26 cellular contexts compared by ENCODE assay signal in the genomic region with DNA sequence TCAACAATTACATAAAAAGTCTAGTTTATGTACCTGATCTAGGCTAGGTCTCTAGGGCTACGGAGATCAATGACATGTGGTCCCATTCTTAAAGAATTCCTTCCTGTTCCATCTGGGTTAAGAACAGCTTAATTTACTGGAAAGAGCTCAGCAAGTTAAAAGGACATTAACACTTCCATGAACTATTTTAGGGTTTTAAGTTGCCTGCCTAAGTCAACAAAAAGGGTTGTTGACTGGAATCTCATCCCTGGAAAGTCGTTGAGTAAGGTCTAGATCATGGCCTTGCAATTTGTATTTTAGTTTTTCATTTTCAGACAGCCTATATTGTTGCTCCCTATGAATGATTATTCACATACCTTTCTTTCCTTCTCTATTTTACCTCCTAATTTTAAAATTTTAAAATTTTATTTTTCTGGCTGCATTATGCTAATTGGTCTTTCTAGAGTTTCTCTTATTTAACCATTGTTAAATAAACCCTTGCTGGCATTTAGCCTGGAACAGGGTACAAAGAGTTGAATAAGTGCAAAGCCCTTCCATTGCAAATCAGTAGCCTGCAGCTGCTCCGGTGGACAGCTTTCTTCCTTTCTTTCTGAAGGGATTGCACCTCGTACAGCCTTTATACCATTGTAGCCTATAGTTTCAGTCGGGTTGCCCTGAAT.
DNase-seq lines count a peak whose midpoint lies in the region; ATAC-seq, FAIRE-seq and TF ChIP-seq lines count a peak whose summit lies in the region.
"Had no signal": no experiment of that assay in that cellular context is flagged by ENCODE, and none has a peak within 500 bp of the region (broad histone marks: within the 10 kb centered on the region; RNA-seq: fewer than 3 reads in every experiment).

No MANE protein-coding gene starts in this region.

- H3K36me3 ChIP-seq in HUES64 (ENCODE audit: insufficient read depth, low read length) (peaks cover 28% of the 10 kb centered on the region), right lobe of liver (no peaks in the 10 kb centered on the region)
- H3K36me3 ChIP-seq: gastrocnemius medialis, ovary, sigmoid colon had no signal

- peak; percentile 13 for FAIRE-seq in A549 (lab: Jason Lieb, UNC)

- H3K4me1 Mint-ChIP-seq in brain = peaks cover 43% of the 10 kb centered on the region
- H3K4me1 Mint-ChIP-seq: activated B cell treated with CpG ODN at 0.5 μM for 24 hours; activated CD4-positive, alpha-beta memory T cell treated with anti-CD3 and anti-CD28 coated beads, Interleukin-2, amount 10 ng/mL, durations not matched to agents 7 days and 5 days had no signal

- no peaks in the 10 kb centered on the region for H3K27me3 Mint-ChIP-seq in brain
- H3K27me3 Mint-ChIP-seq: activated B cell treated with CpG ODN at 0.5 μM for 24 hours; activated CD4-positive, alpha-beta memory T cell treated with anti-CD3 and anti-CD28 coated beads, Interleukin-2, amount 10 ng/mL, durations not matched to agents 7 days and 5 days; effector memory CD8-positive, alpha-beta T cell; memory B cell; naive thymus-derived CD4-positive, alpha-beta T cell had no signal

- H3K9me3 ChIP-seq in A549 (no peaks in the 10 kb centered on the region), HUES64 (ENCODE audit: insufficient read depth, low read depth, low read length) (peaks cover 5% of the 10 kb centered on the region), right lobe of liver (no peaks in the 10 kb centered on the region)
- H3K9me3 ChIP-seq: esophagus squamous epithelium, gastrocnemius medialis, ovary, sigmoid colon had no signal

- peaks cover 48% of the 10 kb centered on the region for H3K36me3 Mint-ChIP-seq in brain

- H3K27me3 ChIP-seq in HUES64 (ENCODE audit: insufficient read depth, low read length) = no peaks in the 10 kb centered on the region
- no peaks in the 10 kb centered on the region for H3K27me3 ChIP-seq in right lobe of liver
- H3K27me3 ChIP-seq: esophagus squamous epithelium, gastrocnemius medialis, ovary, sigmoid colon had no signal

- no peaks in the 10 kb centered on the region for H3K4me1 ChIP-seq in A549
- H3K4me1 ChIP-seq in HUES64 (ENCODE audit: insufficient read depth, low read length) = peaks cover 54% of the 10 kb centered on the region
- H3K4me1 ChIP-seq in right lobe of liver = peaks cover 0 to 33% (median 0%) of the 10 kb centered on the region in 4 donors
- H3K4me1 ChIP-seq: gastrocnemius medialis, sigmoid colon had no signal

- TF ChIP-seq EP300 in A549 (IDR thresholded peaks at IDR 0.05) = no peak

- POLR2A ChIA-PET in A549 (lab: Yijun Ruan, JAX) = no interaction called here

- TF ChIP-seq CTCF in A549 (IDR thresholded peaks at IDR 0.05) (no peak), brain (conservative IDR thresholded peaks at IDR 0.05) (no peak), right lobe of liver (IDR thresholded peaks at IDR 0.05) (no peak)

- H3K4me3 ChIP-seq in A549 (no peak overlapping the region), HUES64 (ENCODE audit: low read length) (no peak overlapping the region; the same call in 1 of the 2 replicates), right lobe of liver (no peak overlapping the region)
- H3K4me3 ChIP-seq: esophagus squamous epithelium, gastrocnemius medialis, ovary, sigmoid colon had no signal

- DNase-seq in A549 (ENCODE audit: low read depth in 1 of 2, low spot score in 1 of 2) = no peak
- DNase-seq in right lobe of liver = no peak
- DNase-seq in posterior cingulate gyrus = no peak
- DNase-seq: ACHN; activated B cell treated with CpG ODN at 0.5 μM for 24 hours; activated CD4-positive, alpha-beta memory T cell treated with anti-CD3 and anti-CD28 coated beads, Interleukin-2, amount 10 ng/mL, durations not matched to agents 7 days and 5 days; activated gamma-delta T cell; C1 segment of cervical spinal cord; effector memory CD8-positive, alpha-beta T cell; esophagus squamous epithelium; gastrocnemius medialis; KBM-7; MM.1S; naive thymus-derived CD4-positive, alpha-beta T cell; NCI-H1694 treated with DMSO at 0.1 percent for 48 hours; NCI-H510A; ovary; sigmoid colon; stimulated activated CD8-positive, alpha-beta memory T cell treated with anti-CD3 and anti-CD28 coated beads, Interleukin-4, amount 100 ng/mL, for 48 hours; trophoblast cell had no signal

- TF ChIP-seq RAD21 in A549 (conservative IDR thresholded peaks at IDR 0.05 in 1 of 2, IDR thresholded peaks at IDR 0.05 in 1 of 2) = no peak

- 95% methylated on average over 5 of the region's 5 CpGs for WGBS in A549 (ENCODE audit: missing lambda C conversion rate)
- WGBS in HUES64 = 73% methylated on average over 5 of the region's 5 CpGs
- WGBS in right lobe of liver (ENCODE audit: insufficient coverage, low coverage, low lambda C conversion rate, missing lambda C conversion rate) = 55% methylated on average over 5 of the region's 5 CpGs

- TF ChIP-seq POLR2A in A549 (IDR thresholded peaks at IDR 0.05; ENCODE audit: low read length) (no peak), right lobe of liver (IDR thresholded peaks at IDR 0.05) (no peak)

- ATAC-seq in A549 = no peak
- ATAC-seq in right lobe of liver = peak in 3 of 4 donors; percentile 31 to 87 (median 70)
- no peak for ATAC-seq in GM21786 (IDR thresholded peaks at IDR 0.05; ENCODE audit: unreplicated experiment)
- ATAC-seq in GM21737 (IDR thresholded peaks at IDR 0.05; ENCODE audit: unreplicated experiment) = no peak
- no peak for ATAC-seq in SK-N-SH treated with all-trans-retinoic acid at 6 μM for 48 hours
- ATAC-seq: effector memory CD8-positive, alpha-beta T cell; gastrocnemius medialis; naive thymus-derived CD4-positive, alpha-beta T cell had no signal

- CTCF ChIA-PET in A549 (lab: Yijun Ruan, JAX) = interaction anchor here (0.7 kb wide), 1 partner anchor 44 kb away, joined by 3 read pairs; no protein-coding TSS in a partner anchor

- no peak overlapping the region for H3K27ac ChIP-seq in A549
- H3K27ac ChIP-seq in HUES64 (ENCODE audit: low read depth, low read length) = peak overlapping the region; percentile 14; the same call in 1 of the 2 replicates
- peak overlapping the region in 1 of 3 donors; percentile 9 for H3K27ac ChIP-seq in right lobe of liver
- H3K27ac ChIP-seq: esophagus squamous epithelium, gastrocnemius medialis, ovary, sigmoid colon had no signal

- H3K9me3 Mint-ChIP-seq in brain = peaks cover 0 to 12% (median 9%) of the 10 kb centered on the region in 5 experiments
- H3K9me3 Mint-ChIP-seq: activated B cell treated with CpG ODN at 0.5 μM for 24 hours; activated CD4-positive, alpha-beta memory T cell treated with anti-CD3 and anti-CD28 coated beads, Interleukin-2, amount 10 ng/mL, durations not matched to agents 7 days and 5 days; effector memory CD8-positive, alpha-beta T cell; memory B cell had no signal

- peak overlapping the region in 2 of 5 experiments; percentile 50 to 58 for H3K4me3 Mint-ChIP-seq in brain
- H3K4me3 Mint-ChIP-seq: activated B cell treated with CpG ODN at 0.5 μM for 24 hours; activated CD4-positive, alpha-beta memory T cell treated with anti-CD3 and anti-CD28 coated beads, Interleukin-2, amount 10 ng/mL, durations not matched to agents 7 days and 5 days; effector memory CD8-positive, alpha-beta T cell; memory B cell; naive thymus-derived CD4-positive, alpha-beta T cell had no signal

- no peak overlapping the region for H3K4me2 ChIP-seq in A549

- H3K9ac ChIP-seq in HUES64 (ENCODE audit: low read depth, low read length) = no peak overlapping the region

- peak overlapping the region; percentile 29 to 82 (median 69) for H3K27ac Mint-ChIP-seq in brain
- H3K27ac Mint-ChIP-seq: activated B cell treated with CpG ODN at 0.5 μM for 24 hours; activated CD4-positive, alpha-beta memory T cell treated with anti-CD3 and anti-CD28 coated beads, Interleukin-2, amount 10 ng/mL, durations not matched to agents 7 days and 5 days; memory B cell; naive thymus-derived CD4-positive, alpha-beta T cell had no signal

- intact Hi-C loops in right lobe of liver (cut with DNase I) = no loop called here
- intact Hi-C loops in posterior cingulate gyrus (cut with DNase I) = no loop called here

TF ChIP-seq in A549, 52 proteins besides CTCF, POLR2A, EP300 and RAD21:
- no peak for TF ChIP-seq HOXB5 (CRISPR knock-in tag; IDR thresholded peaks at IDR 0.05)

TF ChIP-seq in SK-N-SH treated with all-trans-retinoic acid at 6 μM for 48 hours, 23 proteins besides CTCF, POLR2A, EP300 and RAD21:
- TF ChIP-seq ZNF70 (CRISPR knock-in tag; IDR thresholded peaks at IDR 0.05) = no peak
- TF ChIP-seq TCF4 (CRISPR knock-in tag; IDR thresholded peaks at IDR 0.05; ENCODE audit: borderline replicate concordance) = no peak
- no peak for TF ChIP-seq ESRRG (CRISPR knock-in tag; IDR thresholded peaks at IDR 0.05)

Comparison
In these comparisons a context has a peak if more than half of its experiments do, and no peak if none do; other contexts are left out.
1. ATAC-seq: peak in right lobe of liver (3 of 4); none in A549 (0 of 2), GM21786 (single experiment), GM21737 (single experiment) and SK-N-SH treated with all-trans-retinoic acid at 6 μM for 48 hours (single experiment).